Comparison of ENCODE assay signal across 18 cellular contexts in the genomic region with DNA sequence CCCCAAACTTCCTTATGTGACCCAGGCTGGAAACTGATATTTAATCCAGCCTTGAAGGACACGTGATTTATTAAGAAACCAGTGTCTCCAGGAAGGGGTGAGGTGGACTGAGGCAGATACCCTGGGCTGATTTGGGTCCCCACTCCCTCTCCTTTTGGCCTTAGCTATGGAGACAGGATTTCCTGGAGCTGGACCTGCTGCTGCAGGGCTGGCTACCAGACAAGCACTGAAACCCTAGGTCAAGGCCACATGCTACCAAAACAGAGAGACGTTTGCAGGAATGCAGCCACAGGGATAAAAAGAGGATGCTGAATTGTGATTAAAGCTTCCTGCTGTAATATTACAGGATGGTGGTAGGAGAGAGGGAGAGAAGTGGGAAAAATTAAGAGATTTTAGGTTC. TPM values are rescaled to one million over a fixed set of nuclear protein-coding genes. Genes with fewer than 3 reads are reported as not detected.
DNase-seq lines count a peak whose midpoint lies in the region; ATAC-seq and TF ChIP-seq lines count a peak whose summit lies in the region.
"Had no signal": no experiment of that assay in that cellular context is flagged by ENCODE, and none has a peak within 500 bp of the region (broad histone marks: within the 10 kb centered on the region; RNA-seq: fewer than 3 reads in every experiment).

No MANE protein-coding gene starts in this region.

- H3K27ac ChIP-seq in Karpas-422 (ENCODE audit: low read length) (peak overlapping the region; percentile 8; the same call in 1 of the 2 replicates), adrenal gland (peak overlapping the region in 4 of 5 donors; percentile 4 to 77 (median 52)), testis (no peak overlapping the region)
- H3K27ac ChIP-seq: GM23248, KMS-11, SK-N-MC had no signal

- no peaks in the 10 kb centered on the region for H3K9me3 ChIP-seq in Karpas-422 (ENCODE audit: low read length)
- H3K9me3 ChIP-seq in adrenal gland (replicated peaks in 1 of 3): no peaks in the 10 kb centered on the region
- H3K9me3 ChIP-seq in testis: no peaks in the 10 kb centered on the region

- 5 to 17% (median 10%) methylated on average over 2 of the region's 2 CpGs for WGBS in adrenal gland, 4 donors
- WGBS in testis, 2 donors: 12 to 18% methylated on average over 2 of the region's 2 CpGs

- H4K20me1 ChIP-seq in Karpas-422 (ENCODE audit: insufficient read depth, low read depth, low read length): no peaks in the 10 kb centered on the region

- DNase-seq in Karpas-422: no peak
- peak in 5 of 7 donors; percentile 42 to 67 (median 62) for DNase-seq in adrenal gland
- DNase-seq in left lobe of liver (ENCODE audit: low spot score): peak; percentile 74
- DNase-seq in testis: peak; percentile 66
- DNase-seq in kidney glomerular epithelial cell (lab: John Stamatoyannopoulos, UW): no peak
- DNase-seq in HPDE6-E6E7 (ENCODE audit: extremely low spot score): no peak
- DNase-seq: Calu3; CD4-positive, alpha-beta memory T cell; GM23248; NCI-H1048; NCI-H146; NCI-H2081; NCI-H774 had no signal

- no peak overlapping the region for H3K4me2 ChIP-seq in Karpas-422 (ENCODE audit: low read depth, low read length, poor library complexity, severe bottlenecking)
- H3K4me2 ChIP-seq: KMS-11 had no signal

- TF ChIP-seq POLR2A in adrenal gland (IDR thresholded peaks at IDR 0.05) (no peak), testis (IDR thresholded peaks at IDR 0.05) (no peak)

- no peaks in the 10 kb centered on the region for H3K36me3 ChIP-seq in Karpas-422 (ENCODE audit: insufficient read depth, low read length)
- H3K36me3 ChIP-seq in adrenal gland (replicated peaks in 1 of 2): no peaks in the 10 kb centered on the region
- no peaks in the 10 kb centered on the region for H3K36me3 ChIP-seq in testis (ENCODE audit: low read depth, missing control alignments)

- TF ChIP-seq CTCF in adrenal gland (IDR thresholded peaks at IDR 0.05) (no peak), testis (IDR thresholded peaks at IDR 0.05) (no peak)

- H3K79me2 ChIP-seq in Karpas-422 (ENCODE audit: low read length): no peaks in the 10 kb centered on the region

- no peak overlapping the region for H3K9ac ChIP-seq in Karpas-422 (ENCODE audit: low read length)
- H3K9ac ChIP-seq: GM23248, KMS-11 had no signal

- H3K9me2 ChIP-seq in Karpas-422 (replicated peaks; ENCODE audit: insufficient read depth, low read length): no peaks in the 10 kb centered on the region

- ATAC-seq in left lobe of liver (peak; percentile 85), HG02938 (IDR thresholded peaks at IDR 0.05; ENCODE audit: unreplicated experiment) (no peak)

- intact Hi-C loops in adrenal gland (cut with DNase I): no loop called here
- intact Hi-C loops in testis (cut with DNase I; ENCODE audit: low total_unique reads): no loop called here

- no peak overlapping the region for H2AFZ ChIP-seq in Karpas-422 (ENCODE audit: low read length)
- H2AFZ ChIP-seq: GM23248 had no signal

- H3K4me3 ChIP-seq in Karpas-422 (ENCODE audit: low read length) (no peak overlapping the region), adrenal gland (no peak overlapping the region), testis (no peak overlapping the region)
- H3K4me3 ChIP-seq: GM23248, SK-N-MC had no signal

- H3K27me3 ChIP-seq in Karpas-422 (ENCODE audit: low read length) (no peaks in the 10 kb centered on the region), adrenal gland (no peaks in the 10 kb centered on the region), testis (no peaks in the 10 kb centered on the region)

- peaks cover 70% of the 10 kb centered on the region for H3K4me1 ChIP-seq in Karpas-422 (ENCODE audit: low read length)
- peaks cover 10 to 38% of the 10 kb centered on the region in 2 donors for H3K4me1 ChIP-seq in adrenal gland (replicated peaks in 1 of 2)
- H3K4me1 ChIP-seq in testis: peaks cover 31% of the 10 kb centered on the region

RNA-seq across cellular contexts. Expression of a gene that starts 25.4 kb away (rescaled TPM):
- 41.1 and 48.2 TPM in 2 replicates for total RNA-seq in Karpas-422 (2014; rRNA removed; shearing (Covaris generic); ENCODE audit: low replicate concordance)
- total RNA-seq in adrenal gland: 10 to 100 TPM; 24.5 to 67.2 (median 37.0) TPM
- 10 to 100 TPM; 14.6 to 39.1 (median 21.3) TPM for polyA plus RNA-seq in adrenal gland
- total RNA-seq in left lobe of liver: 19.2 TPM
- total RNA-seq in testis: 10 to 100 TPM; 65.9 to 69.6 TPM
- polyA plus RNA-seq in testis (ENCODE audit: insufficient read depth, low read depth, low replicate concordance): 44.0 TPM

RNA-seq across cellular contexts. Expression of a gene that starts 50.5 kb away (rescaled TPM):
- total RNA-seq in Karpas-422 (2014; rRNA removed; shearing (Covaris generic); ENCODE audit: low replicate concordance): not detected in 2 replicates
- 10 to 100 TPM in 1 of 8 donors, 1 to 10 TPM in 7; 1.8 to 51.6 (median 8.4) TPM for total RNA-seq in adrenal gland
- polyA plus RNA-seq in adrenal gland: 1 to 10 TPM; 1.3 to 8.7 (median 2.2) TPM
- total RNA-seq in left lobe of liver: 6.0 TPM
- total RNA-seq in testis: 1 to 10 TPM; 2.0 to 3.6 TPM
- polyA plus RNA-seq in testis (ENCODE audit: insufficient read depth, low read depth, low replicate concordance): 0.94 TPM
- total RNA-seq: CD4-positive, alpha-beta memory T cell; GM23248; NCI-H460 had no signal
- polyA plus RNA-seq: AG04450; CD4-positive, alpha-beta memory T cell; GM23248 had no signal

Comparison
In these comparisons a context has a peak if more than half of its experiments do, and no peak if none do; other contexts are left out.
1. DNase-seq: peak in adrenal gland (5 of 7), left lobe of liver (single experiment) and testis (single experiment); none in Karpas-422 (single experiment), kidney glomerular epithelial cell (single experiment) and HPDE6-E6E7 (single experiment).
2. H3K27ac ChIP-seq: peak in Karpas-422 (single experiment) and adrenal gland (4 of 5); none in testis (0 of 2).